Comparison of ENCODE assay signal across 12 cellular contexts in the genomic region with DNA sequence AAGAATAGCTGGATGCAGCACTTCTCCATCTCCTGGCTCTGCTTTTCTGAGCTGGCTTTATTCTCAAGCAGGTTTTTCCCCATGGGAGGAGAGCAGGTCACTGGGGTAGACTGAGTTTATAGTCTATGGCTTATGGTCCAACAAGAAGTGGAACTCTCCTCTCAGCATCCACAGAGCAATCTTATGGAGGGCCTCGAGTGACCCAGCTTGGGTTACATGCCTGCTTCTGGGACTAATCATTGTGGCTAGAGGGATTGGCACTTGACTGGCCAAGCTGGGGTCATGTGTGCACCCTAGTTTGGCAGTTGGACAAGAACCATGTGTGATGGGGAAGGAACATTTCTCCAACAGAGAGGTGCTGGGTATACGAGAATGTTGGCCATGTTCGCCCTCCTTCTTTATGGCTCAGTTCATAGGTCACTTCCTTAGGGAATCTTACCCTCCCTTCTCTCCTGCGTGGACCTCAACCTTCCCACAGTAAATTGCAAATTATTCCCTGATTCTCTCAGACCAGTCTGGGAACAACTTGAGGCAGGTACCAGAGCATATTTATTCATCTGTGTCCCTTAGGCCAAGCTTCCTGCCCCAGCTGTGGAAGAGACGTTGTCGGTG. TPM values are rescaled to one million over a fixed set of nuclear protein-coding genes. Genes with fewer than 3 reads are reported as not detected.
DNase-seq lines count a peak whose midpoint lies in the region; ATAC-seq and TF ChIP-seq lines count a peak whose summit lies in the region.
"Had no signal": no experiment of that assay in that cellular context is flagged by ENCODE, and none has a peak within 500 bp of the region (broad histone marks: within the 10 kb centered on the region; RNA-seq: fewer than 3 reads in every experiment).

No MANE protein-coding gene starts in this region.

- H3K9ac ChIP-seq in BLaER1 (no peak overlapping the region), HUES48 (ENCODE audit: low read depth, low read length) (no peak overlapping the region)

- H3K9me3 ChIP-seq in BLaER1 (no peaks in the 10 kb centered on the region), HUES48 (ENCODE audit: control insufficient read depth, insufficient read depth, low read length) (no peaks in the 10 kb centered on the region), prostate gland (no peaks in the 10 kb centered on the region)
- H3K9me3 ChIP-seq: ovary, testis had no signal

- H3K4me3 ChIP-seq in BLaER1 = no peak overlapping the region
- no peak overlapping the region for H3K4me3 ChIP-seq in HUES48 (ENCODE audit: low read depth, low read length)
- H3K4me3 ChIP-seq in prostate gland = no peak overlapping the region
- H3K4me3 ChIP-seq: ovary, testis had no signal

- no peak for ATAC-seq in naive B cell (ENCODE audit: low read depth in 2 of 2)

- TF ChIP-seq POLR2A in prostate gland (IDR thresholded peaks at IDR 0.05) = no peak

- no peaks in the 10 kb centered on the region for H3K9me3 Mint-ChIP-seq in naive B cell
- H3K9me3 Mint-ChIP-seq in endothelial cell (ENCODE audit: unreplicated experiment) = no peaks in the 10 kb centered on the region

- intact Hi-C loops in prostate gland (cut with DNase I) = no loop called here

- H4K20me1 ChIP-seq in BLaER1 = peaks cover 4% of the 10 kb centered on the region; the same call in 1 of the 2 replicates

- H3K27me3 Mint-ChIP-seq in naive B cell = no peaks in the 10 kb centered on the region
- H3K27me3 Mint-ChIP-seq in endothelial cell (ENCODE audit: unreplicated experiment) = no peaks in the 10 kb centered on the region

- no peak overlapping the region for H3K27ac ChIP-seq in BLaER1
- H3K27ac ChIP-seq in HUES48 (ENCODE audit: low read depth, low read length) = peak overlapping the region; percentile 50
- H3K27ac ChIP-seq in angular gyrus (ENCODE audit: low read depth, low read length) = peak overlapping the region; percentile 26
- no peak overlapping the region for H3K27ac ChIP-seq in prostate gland
- H3K27ac ChIP-seq: brain microvascular endothelial cell had no signal

- H3K36me3 Mint-ChIP-seq in naive B cell (no peaks in the 10 kb centered on the region), endothelial cell (ENCODE audit: low read depth, unreplicated experiment) (peaks cover 4% of the 10 kb centered on the region)

- H3K27me3 ChIP-seq in BLaER1 (no peaks in the 10 kb centered on the region), HUES48 (ENCODE audit: control insufficient read depth, insufficient read depth, low read length) (no peaks in the 10 kb centered on the region), prostate gland (replicated peaks; ENCODE audit: insufficient read depth) (no peaks in the 10 kb centered on the region)
- H3K27me3 ChIP-seq: brain microvascular endothelial cell, ovary, testis had no signal

- H3K27ac Mint-ChIP-seq in naive B cell (peak overlapping the region in 5 of 6 donors; percentile 62 to 95 (median 93)), endothelial cell (ENCODE audit: unreplicated experiment) (no peak overlapping the region)

- peak overlapping the region; percentile 89 for H3K4me2 ChIP-seq in BLaER1

- TF ChIP-seq CTCF in endothelial cell (IDR thresholded peaks at IDR 0.05; ENCODE audit: unreplicated experiment) = no peak
- no peak for TF ChIP-seq CTCF in prostate gland (IDR thresholded peaks at IDR 0.05)

- DNase-seq in naive B cell (no peak), endothelial cell (ENCODE audit: low spot score) (no peak), prostate gland (ENCODE audit: low spot score) (no peak), cerebellum (ENCODE audit: low spot score) (no peak)
- no peak for DNase-seq in activated CD4-positive, CD25-positive, alpha-beta regulatory T cell (lab: John Stamatoyannopoulos, UW)
- DNase-seq: KG1, testis had no signal

- 63% methylated on average over 6 of the region's 6 CpGs for WGBS in prostate gland

- H3K4me1 ChIP-seq in BLaER1 (peaks cover 55% of the 10 kb centered on the region), HUES48 (ENCODE audit: control insufficient read depth, insufficient read depth, low read length) (no peaks in the 10 kb centered on the region; the same call in 1 of the 2 replicates), prostate gland (replicated peaks) (no peaks in the 10 kb centered on the region)

- H3K36me3 ChIP-seq in BLaER1 = peaks cover 2% of the 10 kb centered on the region
- peaks cover 31% of the 10 kb centered on the region for H3K36me3 ChIP-seq in HUES48 (ENCODE audit: control insufficient read depth, insufficient read depth, low read length)
- peaks cover 0 to under 1% of the 10 kb centered on the region in 2 donors for H3K36me3 ChIP-seq in prostate gland
- H3K36me3 ChIP-seq: ovary had no signal

- H3K4me1 Mint-ChIP-seq in naive B cell (peaks cover 45 to 72% (median 61%) of the 10 kb centered on the region in 3 donors), endothelial cell (ENCODE audit: unreplicated experiment) (peaks cover 13% of the 10 kb centered on the region)

- peak overlapping the region in 7 of 8 donors; percentile 22 to 89 (median 78) for H3K4me3 Mint-ChIP-seq in naive B cell
- H3K4me3 Mint-ChIP-seq in endothelial cell (ENCODE audit: unreplicated experiment) = no peak overlapping the region

RNA-seq across cellular contexts. Expression of gene CAMK1, which starts 8.9 kb away (rescaled TPM):
- polyA plus RNA-seq in naive B cell (ENCODE audit: low read depth in 6 of 6) = 1 to 10 TPM in 3 of 6 donors, under 1 TPM in 2, not detected in 1; 0.26 to 2.3 (median 1.2) TPM
- total RNA-seq in endothelial cell (ENCODE audit: unreplicated experiment) (6.0 TPM), prostate gland (100 to 1,000 TPM in 1 of 2 donors, 10 to 100 TPM in 1; 74.4 to 167 TPM), cerebellum (12.2 TPM)

RNA-seq across cellular contexts. Expression of gene TADA3, which starts 13.6 kb away (rescaled TPM):
- polyA plus RNA-seq in naive B cell (ENCODE audit: low read depth in 6 of 6) = 10 to 100 TPM; 39.7 to 67.1 (median 45.6) TPM
- total RNA-seq in endothelial cell (ENCODE audit: unreplicated experiment) = 35.4 TPM
- total RNA-seq in prostate gland = 100 to 1,000 TPM; 130 to 131 TPM
- 21.4 TPM for total RNA-seq in cerebellum

RNA-seq across cellular contexts. Expression of gene ARPC4, which starts 14.3 kb away (rescaled TPM):
- polyA plus RNA-seq in naive B cell (ENCODE audit: low read depth in 6 of 6) = 100 to 1,000 TPM; 263 to 316 (median 286) TPM
- total RNA-seq in endothelial cell (ENCODE audit: unreplicated experiment) = 203 TPM
- total RNA-seq in prostate gland = 100 to 1,000 TPM; 121 to 152 TPM
- total RNA-seq in cerebellum = 68.0 TPM

RNA-seq across cellular contexts. Expression of gene OGG1, which starts 28.9 kb away (rescaled TPM):
- polyA plus RNA-seq in naive B cell (ENCODE audit: low read depth in 6 of 6) = 10 to 100 TPM; 23.2 to 35.1 (median 30.1) TPM
- total RNA-seq in endothelial cell (ENCODE audit: unreplicated experiment) (22.2 TPM), prostate gland (10 to 100 TPM; 22.6 to 38.2 TPM), cerebellum (62.0 TPM)

RNA-seq across cellular contexts. Expression of gene TTLL3, which starts 31.4 kb away (rescaled TPM):
- 1 to 10 TPM in 5 of 6 donors, not detected in 1; 2.7 to 7.6 (median 3.4) TPM for polyA plus RNA-seq in naive B cell (ENCODE audit: low read depth in 6 of 6)
- total RNA-seq in endothelial cell (ENCODE audit: unreplicated experiment) (34.4 TPM), prostate gland (10 to 100 TPM; 40.7 to 69.0 TPM), cerebellum (29.8 TPM)

Comparison
In these comparisons a context has a peak if more than half of its experiments do, and no peak if none do; other contexts are left out.
1. H3K27ac ChIP-seq: peak in HUES48 (single experiment) and angular gyrus (single experiment); none in BLaER1 (single experiment) and prostate gland (0 of 2).